In genomic region chrX:40267334-40268118, GRCh38 we compare ENCODE assay signal across 8 cellular contexts.
A peak's percentile ranks its signal among the peaks of the same experiment; 100 is the strongest.
DNase-seq lines count a peak whose midpoint lies in the region; ATAC-seq, FAIRE-seq and TF ChIP-seq lines count a peak whose summit lies in the region.

No MANE protein-coding gene starts in this region.

- CTCF ChIA-PET in H1 (lab: Charles Lee; ENCODE audit: partially characterized antibody): interaction anchor here (0.5 to 2.1 kb wide), 11 partner anchors 10 to 281 kb away, joined by 3 to 9 read pairs (median 3); no protein-coding TSS in a partner anchor

- no peak for TF ChIP-seq POLR2A in H1 (IDR thresholded peaks at IDR 0.05; ENCODE audit: control extremely low read depth in 1 of 2, low read depth in 2 of 2, low read length in 2 of 2)

- no peaks in the 10 kb centered on the region for H4K20me1 ChIP-seq in H1 (replicated peaks in 1 of 2; ENCODE audit: control insufficient read depth in 1 of 2, insufficient read depth in 2 of 2, low read length in 2 of 2)

- TF ChIP-seq RAD21 in H1 (IDR thresholded peaks at IDR 0.05 in 1 of 2, conservative IDR thresholded peaks at IDR 0.05 in 1 of 2; ENCODE audit: low read depth in 2 of 2, low read length in 2 of 2): no peak

- no peak overlapping the region for H3K56ac ChIP-seq in H1 (replicated peaks; ENCODE audit: insufficient read length, low read depth, low read length)

- 0 out of 2 replicates have a peak overlapping the region, but pooled peaks have one; percentile 9 for H2BK12ac ChIP-seq in H1 (ENCODE audit: low read depth, low read length)

- no peak overlapping the region for H4K8ac ChIP-seq in H1 (ENCODE audit: extremely low read depth, insufficient read depth, low read length)

- FAIRE-seq in H1 (lab: Jason Lieb, UNC): no peak

- DNase-seq in NT2/D1 (ENCODE audit: low read depth, low spot score) (no peak), H1 (ENCODE audit: low read depth in 1 of 2, low spot score in 2 of 2) (no peak), NCI-H2029 treated with DMSO at 0.1 percent for 48 hours (lab: John Stamatoyannopoulos, UW) (no peak), HCEC 1CT (no peak)
- DNase-seq in stimulated activated CD4-positive, alpha-beta T cell treated with anti-CD3 and anti-CD28 coated beads, Interleukin-12 subunit alpha, Interleukin-12 subunit beta, amount 100 ng/mL, for 4 hours: no peak

- H2BK5ac ChIP-seq in H1 (ENCODE audit: low read depth, low read length): no peak overlapping the region

- H3K23ac ChIP-seq in H1 (ENCODE audit: insufficient read length): no peak overlapping the region

- peak overlapping the region; percentile 51 to 62 for H3K4me2 ChIP-seq in H1 (ENCODE audit: insufficient read depth in 1 of 2, low read depth in 2 of 2, low read length in 2 of 2)

- H2BK20ac ChIP-seq in H1 (ENCODE audit: low read length): no peak overlapping the region

- peaks cover 14% of the 10 kb centered on the region for H3K4me1 ChIP-seq in NT2/D1 (ENCODE audit: insufficient read depth, insufficient read length)
- H3K4me1 ChIP-seq in H1 (replicated peaks in 1 of 4; ENCODE audit: control insufficient read depth in 3 of 4, insufficient read depth in 4 of 4, low read length in 3 of 4): peaks cover 3 to 12% (median 6%) of the 10 kb centered on the region in 4 experiments; a peak in 6 of 7 replicates
- H3K4me1 ChIP-seq in neutrophil (ENCODE audit: control insufficient read depth in 1 of 2, insufficient read depth in 1 of 2, low read depth in 1 of 2, low read length in 1 of 2): peaks cover 18% of the 10 kb centered on the region in 2 experiments

- H3K27ac ChIP-seq in H1 (ENCODE audit: low read depth, low read length) (no peak overlapping the region), neutrophil (no peak overlapping the region)

- no peaks in the 10 kb centered on the region for H3K79me2 ChIP-seq in H1 (ENCODE audit: control insufficient read depth in 1 of 2, insufficient read depth in 2 of 2, low read length in 2 of 2)

- no peak overlapping the region for H4K91ac ChIP-seq in H1 (replicated peaks; ENCODE audit: insufficient read length, low read length)

- H3K14ac ChIP-seq in H1 (ENCODE audit: insufficient read length): no peak overlapping the region

- 38% methylated on average over 10 of the region's 29 CpGs; no CpG with 5 or more reads in 1 of the 2 experiments for WGBS in H1 (ENCODE audit: extremely low coverage in 1 of 2, insufficient coverage in 1 of 2, insufficient read length in 1 of 2, insufficient replicate concordance in 2 of 2, low coverage in 1 of 2, low lambda C conversion rate in 2 of 2, missing lambda C conversion rate in 1 of 2), 2 experiments

- no peak overlapping the region for H4K5ac ChIP-seq in H1 (ENCODE audit: insufficient read length, low read depth, low read length)

- no peaks in the 10 kb centered on the region for H3K79me1 ChIP-seq in H1 (ENCODE audit: low read depth, low read length)

- TF ChIP-seq CTCF in H1 (IDR thresholded peaks at IDR 0.05; ENCODE audit: control extremely low read depth in 1 of 3, insufficient read depth in 1 of 3, low read depth in 1 of 3, low read length in 3 of 3) (no peak), neutrophil (IDR thresholded peaks at IDR 0.05) (peak; percentile 0)

- H3K36me3 ChIP-seq in NT2/D1 (ENCODE audit: insufficient read depth, insufficient read length, low read length) (no peaks in the 10 kb centered on the region), H1 (ENCODE audit: control insufficient read depth in 2 of 4, insufficient read depth in 4 of 4, low read length in 3 of 4) (no peaks in the 10 kb centered on the region; a peak in 2 of 8 replicates), neutrophil (no peaks in the 10 kb centered on the region)

- H3K9ac ChIP-seq in NT2/D1 (ENCODE audit: insufficient read length, low read depth) (peak overlapping the region; percentile 64), H1 (replicated peaks in 1 of 4; ENCODE audit: extremely low read depth in 1 of 4, low read depth in 3 of 4, low read length in 3 of 4) (no peak overlapping the region)

- no peak overlapping the region for H2BK120ac ChIP-seq in H1 (replicated peaks; ENCODE audit: low read depth, low read length)

- ATAC-seq in GM18502 (IDR thresholded peaks at IDR 0.05; ENCODE audit: poor library complexity, unreplicated experiment): peak; percentile 56
- no peak for ATAC-seq in HG03139 (IDR thresholded peaks at IDR 0.05; ENCODE audit: unreplicated experiment)

- H2BK15ac ChIP-seq in H1 (ENCODE audit: low read length): no peak overlapping the region

- no peak for TF ChIP-seq EP300 in H1 (IDR thresholded peaks at IDR 0.05; ENCODE audit: borderline replicate concordance in 1 of 2, low read depth in 2 of 2, low read length in 2 of 2)

- H3K4ac ChIP-seq in H1 (replicated peaks; ENCODE audit: insufficient read length, low read depth, low read length): no peak overlapping the region

- H3K9me3 ChIP-seq in NT2/D1 (ENCODE audit: insufficient read depth, low read length) (peaks cover 7% of the 10 kb centered on the region; the same call in 1 of the 2 replicates), H1 (ENCODE audit: insufficient read depth in 2 of 2, low read depth in 1 of 2, low read length in 1 of 2) (no peaks in the 10 kb centered on the region), neutrophil (no peaks in the 10 kb centered on the region)

- H3K27me3 ChIP-seq in NT2/D1 (ENCODE audit: insufficient read depth, insufficient read length): peaks cover 8% of the 10 kb centered on the region
- no peaks in the 10 kb centered on the region; a peak in 2 of 7 replicates for H3K27me3 ChIP-seq in H1 (replicated peaks in 1 of 4; ENCODE audit: control insufficient read depth in 3 of 4, extremely low read depth in 1 of 4, insufficient read depth in 3 of 4, low read length in 3 of 4)
- no peaks in the 10 kb centered on the region for H3K27me3 ChIP-seq in neutrophil

- no peak overlapping the region for H2AK5ac ChIP-seq in H1 (ENCODE audit: low read depth, low read length)

- POLR2A ChIA-PET in H1 (lab: Charles Lee; ENCODE audit: partially characterized antibody): interaction anchor here (1.0 to 1.8 kb wide), 6 partner anchors 90 to 177 kb away, joined by 3 to 5 read pairs (median 4); no protein-coding TSS in a partner anchor

- H3K4me3 ChIP-seq in NT2/D1 (ENCODE audit: insufficient read length, low read depth): peak overlapping the region; percentile 46
- H3K4me3 ChIP-seq in H1 (ENCODE audit: extremely low read depth in 1 of 4, insufficient read depth in 2 of 4, low read depth in 3 of 4, low read length in 4 of 4): peak overlapping the region in 3 of 4 experiments; percentile 9 to 57 (median 10); a peak in 3 of 8 replicates
- H3K4me3 ChIP-seq in neutrophil (ENCODE audit: low read depth in 1 of 2, low read length in 1 of 2): peak overlapping the region; percentile 54 to 62

- no peak overlapping the region for H2AFZ ChIP-seq in H1 (ENCODE audit: low read length)

- peak overlapping the region; percentile 19; the same call in 1 of the 2 replicates for H3K18ac ChIP-seq in H1 (ENCODE audit: extremely low read depth, low read length)

- no peaks in the 10 kb centered on the region; the same call in 1 of the 2 replicates for H3K23me2 ChIP-seq in H1 (ENCODE audit: low read depth, low read length)

TF ChIP-seq in H1, 55 proteins besides CTCF, POLR2A, EP300 and RAD21:
- TF ChIP-seq MAX (IDR thresholded peaks at IDR 0.05) (peak; percentile 55), RFX5 (IDR thresholded peaks at IDR 0.05; ENCODE audit: borderline replicate concordance, low read depth, low read length) (no peak), E2F6 (IDR thresholded peaks at IDR 0.05) (peak; percentile 82; the same call in 1 of the 2 replicates), HDAC6 (IDR thresholded peaks at IDR 0.05; ENCODE audit: low read depth, low read length) (no peak), NANOG (IDR thresholded peaks at IDR 0.05; ENCODE audit: insufficient read depth, low read depth, low read length, poor library complexity, severe bottlenecking) (no peak), BRCA1 (IDR thresholded peaks at IDR 0.05; ENCODE audit: low read depth, low read length) (no peak)
TF ChIP-seq in H1: peak in this region for 2.
